ENCODE assay signal across 29 cellular contexts in genomic region chr15:97806731-97807130, GRCh38.
"Had no signal": no experiment of that assay in that cellular context is flagged by ENCODE, and none has a peak within 500 bp of the region (broad histone marks: within the 10 kb centered on the region; RNA-seq: fewer than 3 reads in every experiment).

No MANE protein-coding gene starts in this region.

- H3K36me3 Mint-ChIP-seq: stimulated activated effector memory CD8-positive, alpha-beta T cell treated with anti-CD3 and anti-CD28 coated beads, Interleukin-12 subunit alpha, Interleukin-12 subunit beta, amount 100 ng/mL, for 72 hours; stimulated activated memory B cell treated with anti-CD40 and anti-IgM and Interleukin-4, amounts not matched to agents 10 μg/mL and 1 μg/mL and 100 μg/mL, for 72 hours; stimulated activated naive B cell treated with anti-CD40 and anti-IgM and Interleukin-4, amounts not matched to agents 10 μg/mL and 1 μg/mL and 100 μg/mL, for 72 hours; type B pancreatic cell had no signal

- H3K9me3 ChIP-seq: testis, thoracic aorta, thyroid gland, transverse colon, upper lobe of left lung, upper lobe of right lung, uterus, vagina had no signal

- H3K4me1 ChIP-seq: stomach, suprapubic skin, testis, thyroid gland, tibial artery, tibial nerve, transverse colon, upper lobe of left lung, upper lobe of right lung, uterus, vagina had no signal

- H3K27me3 Mint-ChIP-seq: stimulated activated memory B cell treated with anti-CD40 and anti-IgM and Interleukin-4, amounts not matched to agents 10 μg/mL and 1 μg/mL and 100 μg/mL, for 72 hours; stimulated activated naive B cell treated with anti-CD40 and anti-IgM and Interleukin-4, amounts not matched to agents 10 μg/mL and 1 μg/mL and 100 μg/mL, for 72 hours; stimulated activated naive CD8-positive, alpha-beta T cell treated with anti-CD3 and anti-CD28 coated beads, Interleukin-15, amount 100 ng/mL, for 72 hours; stimulated activated naive CD8-positive, alpha-beta T cell treated with anti-CD3 and anti-CD28 coated beads, Interleukin-15, Interleukin-2, amounts not matched to agents 100 ng/mL and 50 ng/mL, for 24 hours had no signal

- H3K36me3 ChIP-seq: stomach, suprapubic skin, thoracic aorta, thyroid gland, tibial artery, tibial nerve, transverse colon, upper lobe of left lung, upper lobe of right lung, uterus, vagina had no signal

- H3K27ac Mint-ChIP-seq: stimulated activated effector memory CD8-positive, alpha-beta T cell treated with anti-CD3 and anti-CD28 coated beads, Interleukin-12 subunit alpha, Interleukin-12 subunit beta, amount 100 ng/mL, for 72 hours; stimulated activated memory B cell treated with anti-CD40 and anti-IgM and Interleukin-4, amounts not matched to agents 10 μg/mL and 1 μg/mL and 100 μg/mL, for 72 hours; stimulated activated naive B cell treated with anti-CD40 and anti-IgM and Interleukin-4, amounts not matched to agents 10 μg/mL and 1 μg/mL and 100 μg/mL, for 72 hours; stimulated activated naive CD8-positive, alpha-beta T cell treated with anti-CD3 and anti-CD28 coated beads, Interleukin-15, amount 100 ng/mL, for 72 hours; stimulated activated naive CD8-positive, alpha-beta T cell treated with anti-CD3 and anti-CD28 coated beads, Interleukin-15, Interleukin-2, amounts not matched to agents 100 ng/mL and 50 ng/mL, for 24 hours; type B pancreatic cell had no signal

- H3K27ac ChIP-seq: stomach, suprapubic skin, testis, thoracic aorta, thyroid gland, tibial artery, tibial nerve, transverse colon, upper lobe of left lung, upper lobe of right lung, uterus, vagina had no signal

- FAIRE-seq: urothelium cell line had no signal

- H3K4me3 Mint-ChIP-seq: stimulated activated effector memory CD8-positive, alpha-beta T cell treated with anti-CD3 and anti-CD28 coated beads, Interleukin-12 subunit alpha, Interleukin-12 subunit beta, amount 100 ng/mL, for 72 hours; stimulated activated memory B cell treated with anti-CD40 and anti-IgM and Interleukin-4, amounts not matched to agents 10 μg/mL and 1 μg/mL and 100 μg/mL, for 72 hours; stimulated activated naive B cell treated with anti-CD40 and anti-IgM and Interleukin-4, amounts not matched to agents 10 μg/mL and 1 μg/mL and 100 μg/mL, for 72 hours; stimulated activated naive CD8-positive, alpha-beta T cell treated with anti-CD3 and anti-CD28 coated beads, Interleukin-15, amount 100 ng/mL, for 72 hours; stimulated activated naive CD8-positive, alpha-beta T cell treated with anti-CD3 and anti-CD28 coated beads, Interleukin-15, Interleukin-2, amounts not matched to agents 100 ng/mL and 50 ng/mL, for 24 hours; type B pancreatic cell had no signal

- ATAC-seq: stimulated activated effector memory CD8-positive, alpha-beta T cell treated with anti-CD3 and anti-CD28 coated beads, Interleukin-12 subunit alpha, Interleukin-12 subunit beta, amount 100 ng/mL, for 72 hours; stimulated activated memory B cell treated with anti-CD40 and anti-IgM and Interleukin-4, amounts not matched to agents 10 μg/mL and 1 μg/mL and 100 μg/mL, for 72 hours; stimulated activated naive B cell treated with anti-CD40 and anti-IgM and Interleukin-4, amounts not matched to agents 10 μg/mL and 1 μg/mL and 100 μg/mL, for 72 hours; stimulated activated naive CD8-positive, alpha-beta T cell treated with anti-CD3 and anti-CD28 coated beads, Interleukin-15, amount 100 ng/mL, for 72 hours; stimulated activated naive CD8-positive, alpha-beta T cell treated with anti-CD3 and anti-CD28 coated beads, Interleukin-15, Interleukin-2, amounts not matched to agents 100 U/mL and 50 U/mL, for 24 hours; upper lobe of right lung had no signal

- H3K4me1 Mint-ChIP-seq: stimulated activated effector memory CD8-positive, alpha-beta T cell treated with anti-CD3 and anti-CD28 coated beads, Interleukin-12 subunit alpha, Interleukin-12 subunit beta, amount 100 ng/mL, for 72 hours; stimulated activated memory B cell treated with anti-CD40 and anti-IgM and Interleukin-4, amounts not matched to agents 10 μg/mL and 1 μg/mL and 100 μg/mL, for 72 hours; stimulated activated naive B cell treated with anti-CD40 and anti-IgM and Interleukin-4, amounts not matched to agents 10 μg/mL and 1 μg/mL and 100 μg/mL, for 72 hours; stimulated activated naive CD8-positive, alpha-beta T cell treated with anti-CD3 and anti-CD28 coated beads, Interleukin-15, amount 100 ng/mL, for 72 hours had no signal

- DNase-seq: stimulated activated CD4-positive, alpha-beta T cell treated with anti-CD3 and anti-CD28 coated beads, Interleukin-2, amount 100 ng/mL, for 48 hours; stimulated activated CD4-positive, alpha-beta T cell treated with anti-CD3 and anti-CD28 coated beads, Interleukin-4, amount 100 ng/mL, for 1 hour; stimulated activated CD4-positive, alpha-beta T cell treated with anti-CD3 and anti-CD28 coated beads, Interleukin-4, amount 100 ng/mL, for 24 hours; stimulated activated CD4-positive, alpha-beta T cell treated with anti-CD3 and anti-CD28 coated beads, Interleukin-4, amount 100 ng/mL, for 4 hours; stimulated activated CD8-positive, alpha-beta memory T cell treated with anti-CD3 and anti-CD28 coated beads, Interleukin-4, amount 100 ng/mL, for 48 hours; stimulated activated naive B cell treated with anti-CD40 and anti-IgM and Interleukin-4, amounts not matched to agents 10 μg/mL and 1 μg/mL and 100 μg/mL, for 72 hours; stimulated activated naive CD4-positive, alpha-beta T cell; stimulated activated naive CD4-positive, alpha-beta T cell treated with Interleukin-2 at 50 U/mL for 16 hours; stimulated activated naive CD8-positive, alpha-beta T cell treated with anti-CD3 and anti-CD28 coated beads, Interleukin-15, amount 100 ng/mL, for 72 hours; stimulated activated naive CD8-positive, alpha-beta T cell treated with anti-CD3 and anti-CD28 coated beads, Interleukin-15, Interleukin-2, amounts not matched to agents 100 U/mL and 50 U/mL, for 24 hours; stomach; substantia nigra; testis; thyroid gland; tibial artery; transverse colon; trophoblast cell; upper lobe of left lung; upper lobe of right lung; uterus had no signal

- H3K27me3 ChIP-seq: stomach, suprapubic skin, testis, thyroid gland, tibial artery, tibial nerve, transverse colon, upper lobe of left lung, upper lobe of right lung, uterus, vagina had no signal

- H3K4me3 ChIP-seq: stomach, suprapubic skin, testis, thoracic aorta, thyroid gland, tibial artery, tibial nerve, transverse colon, upper lobe of left lung, upper lobe of right lung, uterus, vagina had no signal
